ENCODE assay signal across 1 cellular context in genomic region chr9:105713260-105713938, GRCh38.
TF ChIP-seq lines count a peak whose summit lies in the region.

No MANE protein-coding gene starts in this region.

TF ChIP-seq in H1, 55 proteins besides CTCF, POLR2A, EP300 and RAD21:
- TF ChIP-seq BACH1 (IDR thresholded peaks at IDR 0.05; ENCODE audit: low read length) (no peak), BRCA1 (IDR thresholded peaks at IDR 0.05; ENCODE audit: low read depth, low read length) (no peak), RFX5 (IDR thresholded peaks at IDR 0.05; ENCODE audit: borderline replicate concordance, low read depth, low read length) (no peak), SAP30 (IDR thresholded peaks at IDR 0.05; ENCODE audit: insufficient read depth, insufficient replicate concordance, low read length) (no peak), RXRA (IDR thresholded peaks at IDR 0.05; ENCODE audit: insufficient read depth, low read depth, low read length) (no peak), JUN (IDR thresholded peaks at IDR 0.05; ENCODE audit: low read depth, low read length) (no peak), ASH2L (IDR thresholded peaks at IDR 0.05; ENCODE audit: low read length) (no peak), MAFK (IDR thresholded peaks at IDR 0.05; ENCODE audit: low read depth, low read length) (no peak)
- TF ChIP-seq, protein P1, sequence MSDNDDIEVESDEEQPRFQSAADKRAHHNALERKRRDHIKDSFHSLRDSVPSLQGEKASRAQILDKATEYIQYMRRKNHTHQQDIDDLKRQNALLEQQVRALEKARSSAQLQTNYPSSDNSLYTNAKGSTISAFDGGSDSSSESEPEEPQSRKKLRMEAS (IDR thresholded peaks at IDR 0.05) = no peak
